In the genomic region with DNA sequence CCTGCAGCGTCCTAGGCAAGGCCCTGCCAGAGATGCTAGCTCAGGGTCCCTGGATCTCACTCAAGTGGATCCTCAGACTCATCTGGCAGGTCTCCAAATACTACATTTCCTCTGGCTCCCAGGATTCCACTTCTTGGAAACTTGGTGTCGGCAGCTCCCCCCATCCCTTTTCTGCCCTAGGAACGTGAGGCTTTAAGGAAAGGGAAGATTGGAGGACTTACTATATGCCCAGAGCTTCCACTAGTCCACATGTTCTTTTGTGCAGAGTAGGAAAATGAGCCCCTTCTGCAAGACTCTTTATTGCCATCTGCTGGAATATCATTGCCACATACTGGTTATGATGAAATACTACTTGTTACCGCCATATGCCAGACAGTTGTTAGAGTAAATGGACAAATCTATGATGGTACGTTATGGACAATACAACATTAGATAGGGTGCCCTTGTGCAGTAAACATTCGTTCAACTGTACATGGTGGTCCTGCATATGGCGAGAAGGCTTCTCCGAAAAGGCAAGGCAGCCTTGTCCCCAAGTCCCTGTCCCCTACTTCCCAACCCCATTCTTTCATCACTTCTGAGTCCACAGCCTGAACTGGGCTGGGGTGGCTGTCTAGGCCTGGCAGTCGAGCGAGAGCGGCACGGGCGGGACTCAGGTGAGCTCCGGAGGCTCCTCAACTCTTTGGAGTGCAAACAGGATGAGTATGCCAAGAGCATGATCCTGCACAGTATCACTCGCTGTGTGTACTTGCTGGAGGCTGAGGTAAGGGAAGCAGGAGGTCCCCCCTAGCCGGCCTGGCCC, we compare ENCODE assay signal across 8 cellular contexts. TPM values are rescaled to one million over a fixed set of nuclear protein-coding genes. Genes with fewer than 3 reads are reported as not detected.
DNase-seq lines count a peak whose midpoint lies in the region; ATAC-seq and TF ChIP-seq lines count a peak whose summit lies in the region.

No MANE protein-coding gene starts in this region.

- H3K9me3 Mint-ChIP-seq in mesothelial cell of epicardium = no peaks in the 10 kb centered on the region

- no peak overlapping the region for H3K27ac Mint-ChIP-seq in mesothelial cell of epicardium

- no peak overlapping the region for H3K27ac ChIP-seq in SK-N-MC

- in situ Hi-C loops in ACHN (cut with HindIII; ENCODE audit: low pct_ligation_motif_present, low pct_unique_long_range_greater_than_20kb, low sequenced_read_pairs) = loop anchor here (25.0 kb wide), 1 partner anchor 175 kb away; no protein-coding TSS in a partner anchor

- no peaks in the 10 kb centered on the region for H3K9me3 ChIP-seq in SK-N-MC (ENCODE audit: low read depth, low read length)

- H3K4me3 Mint-ChIP-seq in mesothelial cell of epicardium = no peak overlapping the region

- H3K36me3 Mint-ChIP-seq in mesothelial cell of epicardium = no peaks in the 10 kb centered on the region

- H3K4me3 ChIP-seq in SK-N-MC = no peak overlapping the region

- no peak overlapping the region for H3K9ac ChIP-seq in SK-N-MC (ENCODE audit: insufficient read length)

- peak; percentile 76 for TF ChIP-seq CTCF in GM12872 (IDR thresholded peaks at IDR 0.05; ENCODE audit: insufficient read depth, low read depth, low read length)
- peak; percentile 68 for TF ChIP-seq CTCF in mesothelial cell of epicardium (IDR thresholded peaks at IDR 0.05; ENCODE audit: unreplicated experiment)

- DNase-seq in ACHN (peak; percentile 76), NCI-H1436 (lab: John Stamatoyannopoulos, UW) (peak; percentile 71), SK-N-MC (ENCODE audit: low read depth, low spot score) (peak; percentile 61), dermis blood vessel endothelial cell (peak; percentile 89), mesothelial cell of epicardium (ENCODE audit: low spot score in 2 of 2, unreplicated experiment in 2 of 2) (no peak)

- no peaks in the 10 kb centered on the region for H3K27me3 Mint-ChIP-seq in mesothelial cell of epicardium (ENCODE audit: low read depth)

- no peaks in the 10 kb centered on the region for H3K36me3 ChIP-seq in SK-N-MC (ENCODE audit: insufficient read depth, low read length)

- H3K4me1 Mint-ChIP-seq in mesothelial cell of epicardium = peaks cover 39% of the 10 kb centered on the region

- no peak for ATAC-seq in GM21367 (IDR thresholded peaks at IDR 0.05; ENCODE audit: unreplicated experiment)
- no peak for ATAC-seq in HG03520 (IDR thresholded peaks at IDR 0.05; ENCODE audit: unreplicated experiment)

RNA-seq across cellular contexts. Expression of a gene that starts 0.8 kb away (rescaled TPM):
- total RNA-seq in dermis blood vessel endothelial cell (0.34 and 0.37 TPM in 2 replicates), mesothelial cell of epicardium (3.3 to 4.9 TPM (median 4.2 TPM) in 3 replicates)

RNA-seq across cellular contexts. Expression of a gene that starts 38.8 kb away (rescaled TPM):
- not detected in 2 replicates for total RNA-seq in dermis blood vessel endothelial cell
- total RNA-seq in mesothelial cell of epicardium = not detected in 3 replicates

RNA-seq across cellular contexts. Expression of a gene that starts 43.2 kb away (rescaled TPM):
- not detected in 2 replicates for total RNA-seq in dermis blood vessel endothelial cell
- total RNA-seq in mesothelial cell of epicardium = 0.40 TPM in 1 of 3 replicates, not detected in the others

RNA-seq across cellular contexts. Expression of a gene that starts 48.9 kb away (rescaled TPM):
- total RNA-seq in dermis blood vessel endothelial cell (40.0 and 73.4 TPM in 2 replicates), mesothelial cell of epicardium (7.3 to 7.6 TPM (median 7.3 TPM) in 3 replicates)

RNA-seq across cellular contexts. Expression of a gene that starts 59.5 kb away (rescaled TPM):
- total RNA-seq in dermis blood vessel endothelial cell = not detected in 2 replicates
- total RNA-seq in mesothelial cell of epicardium = not detected in 3 replicates

Comparison
In these comparisons a context has a peak if more than half of its experiments do, and no peak if none do; other contexts are left out.
1. DNase-seq: peak in ACHN (single experiment), NCI-H1436 (single experiment), SK-N-MC (single experiment) and dermis blood vessel endothelial cell (single experiment); none in mesothelial cell of epicardium (0 of 2).